23 cellular contexts compared by ENCODE assay signal in the genomic region with DNA sequence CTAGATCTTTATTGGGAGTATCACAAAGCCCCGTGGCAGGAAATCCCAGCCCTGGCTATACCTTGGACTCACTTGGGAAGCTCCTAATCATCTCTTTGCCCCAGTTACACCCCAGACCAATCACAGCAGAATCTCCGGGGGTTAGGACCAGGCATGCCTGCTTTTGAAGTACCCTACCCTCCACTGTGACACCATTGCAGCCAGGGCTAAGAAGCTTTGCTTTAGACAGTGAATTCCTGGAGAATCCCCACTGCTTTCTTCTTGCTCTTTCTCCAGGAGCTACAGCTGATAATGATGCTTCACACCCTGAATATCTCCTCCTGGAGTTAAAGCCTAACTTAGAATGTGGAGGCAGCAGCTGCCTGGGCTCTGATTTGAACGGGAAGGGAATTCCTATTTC. TPM values are rescaled to one million over a fixed set of nuclear protein-coding genes. Genes with fewer than 3 reads are reported as not detected.
DNase-seq lines count a peak whose midpoint lies in the region; ATAC-seq and TF ChIP-seq lines count a peak whose summit lies in the region.
"Had no signal": no experiment of that assay in that cellular context is flagged by ENCODE, and none has a peak within 500 bp of the region (broad histone marks: within the 10 kb centered on the region; RNA-seq: fewer than 3 reads in every experiment).

No MANE protein-coding gene starts in this region.

- no peak overlapping the region for H3K4ac ChIP-seq in neuronal stem cell (ENCODE audit: low read length)

- H2BK5ac ChIP-seq in neuronal stem cell (ENCODE audit: low read length), result no peak overlapping the region

- no peaks in the 10 kb centered on the region; the same call in 1 of the 2 replicates for H3K4me1 ChIP-seq in GM23338 (ENCODE audit: insufficient read depth)
- peaks cover 0 to 14% of the 10 kb centered on the region in 2 donors for H3K4me1 ChIP-seq in neuronal stem cell (ENCODE audit: control insufficient read depth in 2 of 2, insufficient read depth in 1 of 2, low read depth in 1 of 2, low read length in 2 of 2)
- H3K4me1 ChIP-seq in spleen, result peaks cover 0 to 19% (median 10%) of the 10 kb centered on the region in 6 donors
- peaks cover 6% of the 10 kb centered on the region for H3K4me1 ChIP-seq in vagina
- H3K4me1 ChIP-seq: BLaER1 had no signal

- H3K79me2 ChIP-seq in GM23338 (replicated peaks; ENCODE audit: insufficient read depth), result no peaks in the 10 kb centered on the region

- H4K91ac ChIP-seq in neuronal stem cell (ENCODE audit: low read depth, low read length, poor library complexity), result no peak overlapping the region

- H3K36me3 Mint-ChIP-seq in GM23338 (ENCODE audit: low read depth) (no peaks in the 10 kb centered on the region), brain (no peaks in the 10 kb centered on the region), memory B cell (no peaks in the 10 kb centered on the region), immature natural killer cell (no peaks in the 10 kb centered on the region)

- no peak for TF ChIP-seq CTCF in GM23338 (conservative IDR thresholded peaks at IDR 0.05; ENCODE audit: low read depth in 2 of 2)
- no peak for TF ChIP-seq CTCF in brain (conservative IDR thresholded peaks at IDR 0.05)
- TF ChIP-seq CTCF in spleen (IDR thresholded peaks at IDR 0.05 in 8 of 11, conservative IDR thresholded peaks at IDR 0.05 in 3 of 11), result no peak
- TF ChIP-seq CTCF in vagina (IDR thresholded peaks at IDR 0.05), result no peak

- H2BK12ac ChIP-seq in neuronal stem cell (ENCODE audit: low read length), result no peak overlapping the region

- no CpG with 5 or more reads among the region's 3 CpGs for WGBS in neuronal stem cell (ENCODE audit: extremely low coverage in 2 of 2, insufficient read length in 2 of 2, insufficient replicate concordance in 1 of 2), 2 donors
- WGBS in spleen, 5 donors, result 59 to 88% (median 79%) methylated on average over 3 of the region's 3 CpGs

- no peak overlapping the region for H3K9ac ChIP-seq in neuronal stem cell (ENCODE audit: low read depth, low read length, poor library complexity)
- H3K9ac ChIP-seq: BLaER1, KMS-11 had no signal

- H3K27ac Mint-ChIP-seq in GM23338 (no peak overlapping the region), brain (peak overlapping the region in 3 of 5 experiments; percentile 56 to 83 (median 75)), memory B cell (peak overlapping the region; percentile 31), immature natural killer cell (no peak overlapping the region)
- H3K27ac Mint-ChIP-seq: CD4-positive, alpha-beta T cell had no signal

- no peaks in the 10 kb centered on the region for H3F3A ChIP-seq in GM23338 (replicated peaks; ENCODE audit: low read depth)

- peak overlapping the region; percentile 40 for H3K23ac ChIP-seq in neuronal stem cell (ENCODE audit: low read depth, low read length, poor library complexity)

- H3K36me3 ChIP-seq in GM23338 (ENCODE audit: insufficient read depth) (no peaks in the 10 kb centered on the region), neuronal stem cell (replicated peaks in 1 of 2; ENCODE audit: control insufficient read depth in 2 of 2, insufficient read depth in 2 of 2, low read length in 2 of 2) (no peaks in the 10 kb centered on the region), spleen (no peaks in the 10 kb centered on the region), vagina (no peaks in the 10 kb centered on the region)
- H3K36me3 ChIP-seq: BLaER1, SJCRH30 had no signal

- no peaks in the 10 kb centered on the region for H3K27me3 ChIP-seq in GM23338 (ENCODE audit: insufficient read depth)
- peaks cover 0 to 13% (median 0%) of the 10 kb centered on the region in 3 experiments for H3K27me3 ChIP-seq in neuronal stem cell (ENCODE audit: control insufficient read depth in 3 of 3, insufficient read depth in 3 of 3, low read depth in 1 of 3, low read length in 3 of 3)
- H3K27me3 ChIP-seq in spleen (replicated peaks in 1 of 7), result no peaks in the 10 kb centered on the region
- H3K27me3 ChIP-seq in vagina, result no peaks in the 10 kb centered on the region
- H3K27me3 ChIP-seq: BLaER1, SJCRH30 had no signal

- H3K4me1 Mint-ChIP-seq in GM23338, result peaks cover 8% of the 10 kb centered on the region
- peaks cover 48% of the 10 kb centered on the region for H3K4me1 Mint-ChIP-seq in brain
- no peaks in the 10 kb centered on the region for H3K4me1 Mint-ChIP-seq in memory B cell
- H3K4me1 Mint-ChIP-seq in immature natural killer cell, result no peaks in the 10 kb centered on the region

- H3K14ac ChIP-seq in neuronal stem cell (ENCODE audit: low read length), result no peak overlapping the region

- H3K79me1 ChIP-seq in neuronal stem cell (ENCODE audit: low read depth, low read length), result no peaks in the 10 kb centered on the region

- H4K8ac ChIP-seq in neuronal stem cell (ENCODE audit: low read depth, low read length), result no peak overlapping the region

- H3K27me3 Mint-ChIP-seq in GM23338 (ENCODE audit: insufficient read depth, low read depth, poor library complexity), result peaks cover 4% of the 10 kb centered on the region
- H3K27me3 Mint-ChIP-seq in brain, result no peaks in the 10 kb centered on the region
- peaks cover 7% of the 10 kb centered on the region for H3K27me3 Mint-ChIP-seq in memory B cell
- peaks cover 0 to 3% (median 2%) of the 10 kb centered on the region in 3 donors for H3K27me3 Mint-ChIP-seq in immature natural killer cell (ENCODE audit: low read depth in 3 of 3)

- H3K4me3 ChIP-seq in GM23338 (no peak overlapping the region), neuronal stem cell (ENCODE audit: low read length in 2 of 2) (no peak overlapping the region), spleen (no peak overlapping the region), vagina (no peak overlapping the region)
- H3K4me3 ChIP-seq: BLaER1, GM12878, SJCRH30 had no signal

- H3K9me3 ChIP-seq in neuronal stem cell (replicated peaks in 1 of 2; ENCODE audit: control insufficient read depth in 2 of 2, insufficient read depth in 1 of 2, low read depth in 1 of 2, low read length in 2 of 2), result no peaks in the 10 kb centered on the region
- H3K9me3 ChIP-seq in spleen, result no peaks in the 10 kb centered on the region
- H3K9me3 ChIP-seq in vagina, result no peaks in the 10 kb centered on the region
- H3K9me3 ChIP-seq: BLaER1, SJCRH30 had no signal

- H3K18ac ChIP-seq in neuronal stem cell (ENCODE audit: low read length), result peak overlapping the region; percentile 18

- H2BK15ac ChIP-seq in neuronal stem cell (ENCODE audit: low read length), result no peak overlapping the region

- TF ChIP-seq POLR2A in spleen (IDR thresholded peaks at IDR 0.05) (no peak), vagina (IDR thresholded peaks at IDR 0.05) (no peak)

- ATAC-seq in GM23338 (peak; percentile 61), memory B cell (ENCODE audit: low read depth) (no peak)
- ATAC-seq: Panc1 had no signal

- no peak overlapping the region for H2AK5ac ChIP-seq in neuronal stem cell (ENCODE audit: low read depth, low read length)

- H3K4me3 Mint-ChIP-seq in GM23338 (no peak overlapping the region), brain (no peak overlapping the region), memory B cell (no peak overlapping the region), immature natural killer cell (no peak overlapping the region)
- H3K4me3 Mint-ChIP-seq: CD4-positive, alpha-beta T cell had no signal

- H4K20me1 ChIP-seq in GM23338 (replicated peaks; ENCODE audit: insufficient read depth), result no peaks in the 10 kb centered on the region
- H4K20me1 ChIP-seq: BLaER1 had no signal

- H2AFZ ChIP-seq in GM23338, result no peak overlapping the region; the same call in 1 of the 2 replicates
- no peak overlapping the region for H2AFZ ChIP-seq in neuronal stem cell (ENCODE audit: low read length)

- DNase-seq in GM23338 (ENCODE audit: low spot score) (no peak), memory B cell (ENCODE audit: low spot score in 2 of 2) (no peak), neuronal stem cell (ENCODE audit: low spot score) (no peak), MV-4-11 (lab: John Stamatoyannopoulos, UW) (no peak), immature natural killer cell (no peak), spleen (no peak), vagina (ENCODE audit: extremely low spot score in 2 of 2) (no peak)
- DNase-seq: CD4-positive, alpha-beta T cell; COR-L47; DMS79; HCEC 1CT; NCI-H1105; NCI-H146; NCI-H2029; NCI-H345; NCI-H524 treated with DMSO at 0.1 percent for 48 hours; NCI-H82; SJCRH30 had no signal

- H3K4me2 ChIP-seq in GM23338 (no peak overlapping the region), neuronal stem cell (ENCODE audit: insufficient read depth, low read length, poor library complexity, severe bottlenecking) (no peak overlapping the region)
- H3K4me2 ChIP-seq: BLaER1 had no signal

- H3K27ac ChIP-seq in GM23338 (ENCODE audit: low read depth) (no peak overlapping the region), neuronal stem cell (replicated peaks; ENCODE audit: low read length) (peak overlapping the region; percentile 27), spleen (no peak overlapping the region), vagina (no peak overlapping the region)
- H3K27ac ChIP-seq: BLaER1, KMS-11, SJCRH30 had no signal

- no peak overlapping the region for H2BK120ac ChIP-seq in neuronal stem cell (ENCODE audit: low read depth, low read length)

- no peaks in the 10 kb centered on the region for H3K9me3 Mint-ChIP-seq in GM23338
- peaks cover 0 to 3% (median 0%) of the 10 kb centered on the region in 5 experiments for H3K9me3 Mint-ChIP-seq in brain
- no peaks in the 10 kb centered on the region for H3K9me3 Mint-ChIP-seq in memory B cell
- no peaks in the 10 kb centered on the region for H3K9me3 Mint-ChIP-seq in immature natural killer cell
- H3K9me3 Mint-ChIP-seq: CD4-positive, alpha-beta T cell had no signal

- intact Hi-C loops in spleen (cut with DNase I; ENCODE audit: low total_unique reads) (no loop called here), vagina (cut with DNase I) (no loop called here)

- H3K9me2 ChIP-seq in GM23338 (ENCODE audit: insufficient read depth), result no peaks in the 10 kb centered on the region

TF ChIP-seq in GM23338, 12 proteins besides CTCF, POLR2A, EP300 and RAD21 (continues in another document):
- TF ChIP-seq, protein P1, sequence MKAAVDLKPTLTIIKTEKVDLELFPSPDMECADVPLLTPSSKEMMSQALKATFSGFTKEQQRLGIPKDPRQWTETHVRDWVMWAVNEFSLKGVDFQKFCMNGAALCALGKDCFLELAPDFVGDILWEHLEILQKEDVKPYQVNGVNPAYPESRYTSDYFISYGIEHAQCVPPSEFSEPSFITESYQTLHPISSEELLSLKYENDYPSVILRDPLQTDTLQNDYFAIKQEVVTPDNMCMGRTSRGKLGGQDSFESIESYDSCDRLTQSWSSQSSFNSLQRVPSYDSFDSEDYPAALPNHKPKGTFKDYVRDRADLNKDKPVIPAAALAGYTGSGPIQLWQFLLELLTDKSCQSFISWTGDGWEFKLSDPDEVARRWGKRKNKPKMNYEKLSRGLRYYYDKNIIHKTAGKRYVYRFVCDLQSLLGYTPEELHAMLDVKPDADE (IDR thresholded peaks at IDR 0.05), result no peak

RNA-seq across cellular contexts. Expression of a gene that starts 20.0 kb away (rescaled TPM):
- 0.17 and 0.50 TPM in 2 replicates for total RNA-seq in GM23338 (2014; rRNA removed; shearing (Covaris generic))
- polyA plus RNA-seq in GM23338 (2016; fragmentation: Nextera tagmentation; extraction: Ambion mirVana), result 0.18 TPM in 1 of 2 replicates, not detected in the other
- 1.1 TPM for polyA plus RNA-seq in brain (ENCODE audit: insufficient read depth, low read depth, low replicate concordance)
- polyA plus RNA-seq in neuronal stem cell (2013, experiment 1 of 2), result 0.59 TPM
- polyA plus RNA-seq in neuronal stem cell (2013, experiment 2 of 2), result 0.62 TPM
- polyA plus RNA-seq in immature natural killer cell, result under 1 TPM; 0.36 to 0.85 (median 0.54) TPM
- total RNA-seq in spleen, result 1 to 10 TPM in 6 of 7 donors, under 1 TPM in 1; 0.94 to 9.3 (median 3.2) TPM
- polyA plus RNA-seq in spleen, result 1 to 10 TPM in 2 of 3 donors, under 1 TPM in 1; 0.33 to 1.2 (median 1.1) TPM
- total RNA-seq in vagina, result 15.0 TPM
- total RNA-seq: CD4-positive, alpha-beta T cell had no signal

Comparison
In these comparisons a context has a peak if more than half of its experiments do, and no peak if none do; other contexts are left out.
1. H3K27ac Mint-ChIP-seq: peak in brain (3 of 5) and memory B cell (single experiment); none in GM23338 (single experiment) and immature natural killer cell (0 of 6).